ENCODE assay signal across 8 cellular contexts in the genomic region with DNA sequence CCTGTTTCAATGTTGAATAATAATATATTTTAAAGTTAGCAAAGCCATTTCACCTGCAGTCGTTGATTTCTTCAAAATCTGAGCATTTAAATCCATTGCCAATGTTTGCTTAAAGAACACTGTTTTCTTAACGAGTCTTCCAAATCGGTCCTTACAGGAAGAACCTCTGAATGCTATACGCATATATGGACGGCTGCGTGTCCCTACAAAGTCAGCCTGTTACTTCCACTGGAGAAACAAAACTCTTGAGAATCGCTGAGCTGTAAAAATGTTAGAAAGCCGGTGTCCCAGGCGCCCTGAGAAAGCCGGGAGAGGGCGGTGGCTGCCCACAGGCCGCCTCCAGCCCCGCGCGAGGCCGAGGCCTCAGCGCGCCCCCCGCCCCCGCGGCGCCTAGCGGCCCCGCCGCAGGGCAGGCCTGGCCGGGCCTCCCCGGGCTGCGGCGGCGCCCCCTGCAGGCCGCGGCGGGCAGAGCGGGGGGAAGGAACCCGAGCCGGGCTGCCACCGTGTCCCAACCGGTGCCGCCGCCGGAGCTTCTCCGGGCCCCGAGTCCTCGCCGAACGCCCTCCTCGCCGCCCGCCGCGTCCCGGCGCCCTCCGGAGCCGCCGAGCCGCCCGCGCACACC. TPM values are rescaled to one million over a fixed set of nuclear protein-coding genes. Genes with fewer than 3 reads are reported as not detected.
A peak's percentile ranks its signal among the peaks of the same experiment; 100 is the strongest.
DNase-seq lines count a peak whose midpoint lies in the region; ATAC-seq and TF ChIP-seq lines count a peak whose summit lies in the region.

A gene with protein sequence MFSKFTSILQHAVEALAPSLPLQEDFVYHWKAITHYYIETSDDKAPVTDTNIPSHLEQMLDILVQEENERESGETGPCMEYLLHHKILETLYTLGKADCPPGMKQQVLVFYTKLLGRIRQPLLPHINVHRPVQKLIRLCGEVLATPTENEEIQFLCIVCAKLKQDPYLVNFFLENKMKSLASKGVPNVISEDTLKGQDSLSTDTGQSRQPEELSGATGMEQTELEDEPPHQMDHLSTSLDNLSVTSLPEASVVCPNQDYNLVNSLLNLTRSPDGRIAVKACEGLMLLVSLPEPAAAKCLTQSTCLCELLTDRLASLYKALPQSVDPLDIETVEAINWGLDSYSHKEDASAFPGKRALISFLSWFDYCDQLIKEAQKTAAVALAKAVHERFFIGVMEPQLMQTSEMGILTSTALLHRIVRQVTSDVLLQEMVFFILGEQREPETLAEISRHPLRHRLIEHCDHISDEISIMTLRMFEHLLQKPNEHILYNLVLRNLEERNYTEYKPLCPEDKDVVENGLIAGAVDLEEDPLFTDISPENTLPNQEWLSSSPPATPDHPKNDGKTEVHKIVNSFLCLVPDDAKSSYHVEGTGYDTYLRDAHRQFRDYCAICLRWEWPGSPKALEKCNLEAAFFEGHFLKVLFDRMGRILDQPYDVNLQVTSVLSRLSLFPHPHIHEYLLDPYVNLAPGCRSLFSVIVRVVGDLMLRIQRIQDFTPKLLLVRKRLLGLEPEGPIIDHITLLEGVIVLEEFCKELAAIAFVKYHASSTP (plus strand): TSS at position 488 of the 622 bp plus-strand sequence. CDS start 299 bp downstream, outside the sequence.

- peaks cover 4% of the 10 kb centered on the region for H3K27me3 ChIP-seq in HL-60 (ENCODE audit: insufficient read depth, poor library complexity, severe bottlenecking)

- H3K4me1 Mint-ChIP-seq in natural killer cell treated with Interleukin-12 subunit alpha and Interleukin-12 subunit beta and Interleukin-15 and Interleukin-18, amount 100 ng/mL, for 72 hours (ENCODE audit: low read depth in 2 of 2): peaks cover 25 to 37% of the 10 kb centered on the region in 2 donors
- peaks cover 41% of the 10 kb centered on the region for H3K4me1 Mint-ChIP-seq in stimulated activated naive CD8-positive, alpha-beta T cell treated with anti-CD3 and anti-CD28 coated beads, Interleukin-15, Interleukin-2, amounts not matched to agents 100 ng/mL and 50 ng/mL, for 24 hours (ENCODE audit: low read depth)

- H3K4me3 ChIP-seq in HL-60 (replicated peaks; ENCODE audit: insufficient read depth, low read length): peak within 1 kb of the TSS; percentile 74
- peak within 1 kb of the TSS; percentile 77 for H3K4me3 ChIP-seq in fibroblast of mammary gland (ENCODE audit: control insufficient read depth, low read depth, low read length)

- peak; percentile 72 for ATAC-seq in GM19463 (IDR thresholded peaks at IDR 0.05; ENCODE audit: unreplicated experiment)
- ATAC-seq in natural killer cell treated with Interleukin-12 subunit alpha and Interleukin-12 subunit beta and Interleukin-15 and Interleukin-18, amount 100 ng/mL, for 72 hours: peak; percentile 94 to 97

- peak within 1 kb of the TSS; percentile 86 for H3K4me3 Mint-ChIP-seq in natural killer cell treated with Interleukin-12 subunit alpha and Interleukin-12 subunit beta and Interleukin-15 and Interleukin-18, amount 100 ng/mL, for 72 hours
- H3K4me3 Mint-ChIP-seq in stimulated activated naive CD8-positive, alpha-beta T cell treated with anti-CD3 and anti-CD28 coated beads, Interleukin-15, Interleukin-2, amounts not matched to agents 100 ng/mL and 50 ng/mL, for 24 hours: peak within 1 kb of the TSS; percentile 96

- H3K27me3 Mint-ChIP-seq in natural killer cell treated with Interleukin-12 subunit alpha and Interleukin-12 subunit beta and Interleukin-15 and Interleukin-18, amount 100 ng/mL, for 72 hours: peaks cover 6 to 7% of the 10 kb centered on the region in 2 donors
- H3K27me3 Mint-ChIP-seq in stimulated activated naive CD8-positive, alpha-beta T cell treated with anti-CD3 and anti-CD28 coated beads, Interleukin-15, Interleukin-2, amounts not matched to agents 100 ng/mL and 50 ng/mL, for 24 hours: no peaks in the 10 kb centered on the region

- TF ChIP-seq CTCF in HL-60 (IDR thresholded peaks at IDR 0.05; ENCODE audit: insufficient read depth, low read length) (peak; percentile 10), fibroblast of mammary gland (conservative IDR thresholded peaks at IDR 0.05; ENCODE audit: control insufficient read depth, insufficient read depth, low read depth, low read length) (no peak)

- peak; percentile 90 for DNase-seq in DMS 273 (lab: John Stamatoyannopoulos, UW; ENCODE audit: unreplicated experiment)
- DNase-seq in HL-60 (ENCODE audit: low read depth in 1 of 2, low spot score in 1 of 2): peak; percentile 23 to 69
- DNase-seq in RPMI7951 (ENCODE audit: low read depth): peak; percentile 65
- DNase-seq in activated T-helper 1 cell treated with anti-CD3 and anti-CD28 coated beads, Interleukin-2, amount 50 U/mL, for 16 hours (ENCODE audit: low read depth in 1 of 2, low spot score in 1 of 2): peak; percentile 65 to 79
- peak; percentile 63 for DNase-seq in fibroblast of mammary gland (ENCODE audit: low read depth)
- peak; percentile 88 for DNase-seq in natural killer cell treated with Interleukin-12 subunit alpha and Interleukin-12 subunit beta and Interleukin-15 and Interleukin-18, amount 100 ng/mL, for 72 hours (ENCODE audit: low spot score)

- no peaks in the 10 kb centered on the region for H3K9me3 Mint-ChIP-seq in natural killer cell treated with Interleukin-12 subunit alpha and Interleukin-12 subunit beta and Interleukin-15 and Interleukin-18, amount 100 ng/mL, for 72 hours
- H3K9me3 Mint-ChIP-seq in stimulated activated naive CD8-positive, alpha-beta T cell treated with anti-CD3 and anti-CD28 coated beads, Interleukin-15, Interleukin-2, amounts not matched to agents 100 ng/mL and 50 ng/mL, for 24 hours: no peaks in the 10 kb centered on the region

- H3K36me3 Mint-ChIP-seq in natural killer cell treated with Interleukin-12 subunit alpha and Interleukin-12 subunit beta and Interleukin-15 and Interleukin-18, amount 100 ng/mL, for 72 hours: peaks cover 3% of the 10 kb centered on the region
- H3K36me3 Mint-ChIP-seq in stimulated activated naive CD8-positive, alpha-beta T cell treated with anti-CD3 and anti-CD28 coated beads, Interleukin-15, Interleukin-2, amounts not matched to agents 100 ng/mL and 50 ng/mL, for 24 hours (ENCODE audit: low read depth): peaks cover 3% of the 10 kb centered on the region

- H3K27ac ChIP-seq in HL-60 (replicated peaks): peak within 1 kb of the TSS; percentile 71

- peak within 1 kb of the TSS; percentile 87 to 99 for H3K27ac Mint-ChIP-seq in natural killer cell treated with Interleukin-12 subunit alpha and Interleukin-12 subunit beta and Interleukin-15 and Interleukin-18, amount 100 ng/mL, for 72 hours
- peak within 1 kb of the TSS; percentile 91 for H3K27ac Mint-ChIP-seq in stimulated activated naive CD8-positive, alpha-beta T cell treated with anti-CD3 and anti-CD28 coated beads, Interleukin-15, Interleukin-2, amounts not matched to agents 100 ng/mL and 50 ng/mL, for 24 hours

RNA-seq across cellular contexts. Expression of the gene that starts here (rescaled TPM):
- total RNA-seq in RPMI7951 (2014; rRNA removed; shearing (Covaris generic)): 10.2 and 13.6 TPM in 2 replicates
- total RNA-seq in natural killer cell treated with Interleukin-12 subunit alpha and Interleukin-12 subunit beta and Interleukin-15 and Interleukin-18, amount 100 ng/mL, for 72 hours: 10 to 100 TPM; 16.4 to 23.9 TPM

Comparison
In these comparisons a context has a peak if more than half of its experiments do, and no peak if none do; other contexts are left out.
1. Peak in every context shown above with its lines: DNase-seq, ATAC-seq, H3K4me3 ChIP-seq and H3K27ac ChIP-seq.